In genomic region chr22:30308518-30309230, GRCh38 we compare ENCODE assay signal across 9 cellular contexts. TPM values are rescaled to one million over a fixed set of nuclear protein-coding genes. Genes with fewer than 3 reads are reported as not detected.
DNase-seq lines count a peak whose midpoint lies in the region; ATAC-seq and TF ChIP-seq lines count a peak whose summit lies in the region.
"Had no signal": no experiment of that assay in that cellular context is flagged by ENCODE, and none has a peak within 500 bp of the region (broad histone marks: within the 10 kb centered on the region; RNA-seq: fewer than 3 reads in every experiment).

No MANE protein-coding gene starts in this region.

- TF ChIP-seq CTCF in GM10266 (IDR thresholded peaks at IDR 0.05; ENCODE audit: control insufficient read depth, insufficient read depth, low read depth, missing control alignments) (no peak), neutrophil (IDR thresholded peaks at IDR 0.05) (no peak)

- peaks cover 96 to 97% of the 10 kb centered on the region in 2 experiments for H3K4me1 ChIP-seq in neutrophil (ENCODE audit: control insufficient read depth in 1 of 2, insufficient read depth in 1 of 2, low read depth in 1 of 2, low read length in 1 of 2)

- peaks cover 2% of the 10 kb centered on the region for H3K9me3 Mint-ChIP-seq in activated naive CD8-positive, alpha-beta T cell treated with anti-CD3 and anti-CD28 coated beads for 36 hours

- H3K27ac ChIP-seq in neutrophil = peak overlapping the region; percentile 89

- H3K9me3 ChIP-seq in neutrophil = no peaks in the 10 kb centered on the region

- peak overlapping the region; percentile 65 for H3K27ac Mint-ChIP-seq in activated naive CD8-positive, alpha-beta T cell treated with anti-CD3 and anti-CD28 coated beads for 36 hours

- H3K27me3 ChIP-seq in neutrophil = no peaks in the 10 kb centered on the region

- H3K4me3 Mint-ChIP-seq in activated naive CD8-positive, alpha-beta T cell treated with anti-CD3 and anti-CD28 coated beads for 36 hours = no peak overlapping the region

- DNase-seq in GM10266 (ENCODE audit: extremely low spot score) = peak; percentile 60
- peak; percentile 37 for DNase-seq in activated naive CD8-positive, alpha-beta T cell treated with anti-CD3 and anti-CD28 coated beads for 36 hours
- DNase-seq in inferior parietal cortex (ENCODE audit: extremely low spot score) = no peak
- no peak for DNase-seq in COLO829 (ENCODE audit: low spot score)
- DNase-seq in HK-2 (ENCODE audit: unreplicated experiment) = no peak

- no peak overlapping the region for H3K4me3 ChIP-seq in neutrophil (ENCODE audit: low read depth in 1 of 2, low read length in 1 of 2)

- no peaks in the 10 kb centered on the region for H3K27me3 Mint-ChIP-seq in activated naive CD8-positive, alpha-beta T cell treated with anti-CD3 and anti-CD28 coated beads for 36 hours

- H3K4me1 Mint-ChIP-seq in activated naive CD8-positive, alpha-beta T cell treated with anti-CD3 and anti-CD28 coated beads for 36 hours = peaks cover 94% of the 10 kb centered on the region

- ATAC-seq in HG02798 (IDR thresholded peaks at IDR 0.05; ENCODE audit: poor library complexity, unreplicated experiment) = peak; percentile 37
- no peak for ATAC-seq in HG03521 (IDR thresholded peaks at IDR 0.05; ENCODE audit: unreplicated experiment)

- no peaks in the 10 kb centered on the region for H3K36me3 ChIP-seq in neutrophil

- peaks cover 20% of the 10 kb centered on the region for H3K36me3 Mint-ChIP-seq in activated naive CD8-positive, alpha-beta T cell treated with anti-CD3 and anti-CD28 coated beads for 36 hours

RNA-seq across cellular contexts. Expression of gene TBC1D10A, which starts 18.1 kb away (rescaled TPM):
- 10 to 100 TPM; 13.0 to 14.4 TPM for total RNA-seq in activated naive CD8-positive, alpha-beta T cell treated with anti-CD3 and anti-CD28 coated beads for 36 hours

RNA-seq across cellular contexts. Expression of gene CASTOR1, which starts 19.4 kb away (rescaled TPM):
- 1 to 10 TPM; 2.8 to 3.5 TPM for total RNA-seq in activated naive CD8-positive, alpha-beta T cell treated with anti-CD3 and anti-CD28 coated beads for 36 hours

RNA-seq across cellular contexts. Expression of gene OSM, which starts 42.0 kb away (rescaled TPM):
- total RNA-seq in activated naive CD8-positive, alpha-beta T cell treated with anti-CD3 and anti-CD28 coated beads for 36 hours = 10 to 100 TPM; 47.9 to 50.7 TPM
- total RNA-seq: kidney epithelial cell had no signal

RNA-seq across cellular contexts. Expression of gene SF3A1, which starts 48.0 kb away (rescaled TPM):
- 100 to 1,000 TPM; 243 to 244 TPM for total RNA-seq in activated naive CD8-positive, alpha-beta T cell treated with anti-CD3 and anti-CD28 coated beads for 36 hours

RNA-seq across cellular contexts. Expression of gene CCDC157, which starts 48.1 kb away (rescaled TPM):
- 1 to 10 TPM; 2.5 to 2.6 TPM for total RNA-seq in activated naive CD8-positive, alpha-beta T cell treated with anti-CD3 and anti-CD28 coated beads for 36 hours

Comparison
In these comparisons a context has a peak if more than half of its experiments do, and no peak if none do; other contexts are left out.
1. DNase-seq: peak in GM10266 (single experiment) and activated naive CD8-positive, alpha-beta T cell treated with anti-CD3 and anti-CD28 coated beads for 36 hours (single experiment); none in inferior parietal cortex (single experiment), COLO829 (single experiment) and HK-2 (single experiment).